In genomic region chr16:86781046-86781445, GRCh38 we compare ENCODE assay signal across 16 cellular contexts.
"Had no signal": no experiment of that assay in that cellular context is flagged by ENCODE, and none has a peak within 500 bp of the region (broad histone marks: within the 10 kb centered on the region; RNA-seq: fewer than 3 reads in every experiment).

No MANE protein-coding gene starts in this region.

- H3K4me1 ChIP-seq: foreskin keratinocyte, heart right ventricle, left lung, lower lobe of right lung had no signal

- H3K36me3 ChIP-seq: esophagus muscularis mucosa, gastroesophageal sphincter, heart right ventricle, left lung, lower lobe of right lung had no signal

- ATAC-seq: foreskin keratinocyte, gastroesophageal sphincter, heart right ventricle, left cardiac atrium, left lung, left ventricle myocardium superior, lower lobe of right lung had no signal

- H3K27ac ChIP-seq: coronary artery, dorsolateral prefrontal cortex, esophagus muscularis mucosa, foreskin keratinocyte, gastroesophageal sphincter, heart right ventricle, left lung, lower lobe of right lung had no signal

- H3K9me3 ChIP-seq: esophagus muscularis mucosa, gastroesophageal sphincter, heart right ventricle, left lung, lower lobe of right lung had no signal

- DNase-seq: dermis blood vessel endothelial cell; dorsolateral prefrontal cortex; effector CD4-positive, alpha-beta T cell; effector memory CD4-positive, alpha-beta T cell; foreskin keratinocyte; heart right ventricle; hippocampal formation; left cardiac atrium; left lung; left ventricle myocardium superior; lower lobe of right lung; mesenchymal stem cell; midbrain had no signal

- H3K4me3 ChIP-seq: coronary artery, dorsolateral prefrontal cortex, esophagus muscularis mucosa, gastroesophageal sphincter, heart right ventricle, left lung, lower lobe of right lung had no signal
